Comparison of ENCODE assay signal across 10 cellular contexts in genomic region chr19:39046037-39046821, GRCh38. TPM values are rescaled to one million over a fixed set of nuclear protein-coding genes. Genes with fewer than 3 reads are reported as not detected.
DNase-seq lines count a peak whose midpoint lies in the region; ATAC-seq and TF ChIP-seq lines count a peak whose summit lies in the region.
"Had no signal": no experiment of that assay in that cellular context is flagged by ENCODE, and none has a peak within 500 bp of the region (broad histone marks: within the 10 kb centered on the region; RNA-seq: fewer than 3 reads in every experiment).

No MANE protein-coding gene starts in this region.

- H3K4me3 Mint-ChIP-seq in activated CD8-positive, alpha-beta T cell treated with anti-CD3 and anti-CD28 coated beads for 36 hours = no peak overlapping the region
- H3K4me3 Mint-ChIP-seq in activated CD8-positive, alpha-beta T cell treated with anti-CD3 and anti-CD28 coated beads, Interleukin-2, amount 10 ng/mL, durations not matched to agents 7 days and 5 days = no peak overlapping the region
- H3K4me3 Mint-ChIP-seq in endodermal cell = no peak overlapping the region

- H3K9ac ChIP-seq in endodermal cell (ENCODE audit: extremely low read depth, low read length, poor library complexity, severe bottlenecking) = no peak overlapping the region

- peak; percentile 30 for ATAC-seq in activated CD8-positive, alpha-beta T cell treated with anti-CD3 and anti-CD28 coated beads for 36 hours
- ATAC-seq in activated CD8-positive, alpha-beta T cell treated with anti-CD3 and anti-CD28 coated beads, Interleukin-2, amount 10 ng/mL, durations not matched to agents 7 days and 5 days = no peak
- no peak for ATAC-seq in left ventricle myocardium superior
- ATAC-seq in heart left ventricle = no peak

- DNase-seq in activated CD8-positive, alpha-beta T cell treated with anti-CD3 and anti-CD28 coated beads for 36 hours = no peak
- no peak for DNase-seq in activated CD8-positive, alpha-beta T cell treated with anti-CD3 and anti-CD28 coated beads, Interleukin-2, amount 10 ng/mL, durations not matched to agents 7 days and 5 days
- DNase-seq in OCI-M1 (lab: John Stamatoyannopoulos, UW) = peak; percentile 29
- peak; percentile 64 for DNase-seq in endodermal cell
- peak; percentile 26 for DNase-seq in stomach
- DNase-seq in GM19238 (ENCODE audit: insufficient read length, low spot score) = no peak
- no peak for DNase-seq in left ventricle myocardium superior
- no peak for DNase-seq in heart left ventricle
- DNase-seq: tibial artery had no signal

- CTCF ChIA-PET in activated CD8-positive, alpha-beta T cell treated with anti-CD3 and anti-CD28 coated beads for 36 hours (lab: Charles Lee) = interaction anchor here (1.0 to 1.1 kb wide), 2 partner anchors 8 to 69 kb away, joined by 3 read pairs; no protein-coding TSS in a partner anchor
- CTCF ChIA-PET in activated CD8-positive, alpha-beta T cell treated with anti-CD3 and anti-CD28 coated beads, Interleukin-2, amount 10 ng/mL, durations not matched to agents 7 days and 5 days (lab: Charles Lee) = interaction anchor here (1.1 kb wide), 1 partner anchor 76 kb away, joined by 3 read pairs; no protein-coding TSS in a partner anchor

- H3K36me3 Mint-ChIP-seq in activated CD8-positive, alpha-beta T cell treated with anti-CD3 and anti-CD28 coated beads for 36 hours (ENCODE audit: low read depth) = no peaks in the 10 kb centered on the region
- no peaks in the 10 kb centered on the region for H3K36me3 Mint-ChIP-seq in activated CD8-positive, alpha-beta T cell treated with anti-CD3 and anti-CD28 coated beads, Interleukin-2, amount 10 ng/mL, durations not matched to agents 7 days and 5 days (ENCODE audit: low read depth)
- H3K36me3 Mint-ChIP-seq in endodermal cell (ENCODE audit: low read depth) = peaks cover 4% of the 10 kb centered on the region

- H3K4me3 ChIP-seq in endodermal cell (ENCODE audit: low read length) (no peak overlapping the region), stomach (no peak overlapping the region), heart left ventricle (no peak overlapping the region)
- H3K4me3 ChIP-seq: tibial artery had no signal

- no peaks in the 10 kb centered on the region for H3K9me3 Mint-ChIP-seq in activated CD8-positive, alpha-beta T cell treated with anti-CD3 and anti-CD28 coated beads for 36 hours
- H3K9me3 Mint-ChIP-seq in activated CD8-positive, alpha-beta T cell treated with anti-CD3 and anti-CD28 coated beads, Interleukin-2, amount 10 ng/mL, durations not matched to agents 7 days and 5 days (ENCODE audit: insufficient read depth) = peaks cover 3% of the 10 kb centered on the region
- peaks cover 34% of the 10 kb centered on the region for H3K9me3 Mint-ChIP-seq in endodermal cell

- WGBS in endodermal cell (ENCODE audit: insufficient coverage in 1 of 2, insufficient read length in 1 of 2), 2 experiments = 67 to 70% methylated on average over 3 to 7 of the region's 7 CpGs
- WGBS in stomach, 5 donors = 51 to 73% (median 68%) methylated on average over 7 of the region's 7 CpGs
- 64 to 79% (median 67%) methylated on average over 7 of the region's 7 CpGs for WGBS in heart left ventricle, 4 donors

- TF ChIP-seq POLR2A in stomach (IDR thresholded peaks at IDR 0.05) (no peak), heart left ventricle (IDR thresholded peaks at IDR 0.05) (no peak)

- no peak for TF ChIP-seq CTCF in activated CD8-positive, alpha-beta T cell treated with anti-CD3 and anti-CD28 coated beads for 36 hours (IDR thresholded peaks at IDR 0.05)
- no peak for TF ChIP-seq CTCF in endodermal cell (conservative IDR thresholded peaks at IDR 0.05)
- no peak for TF ChIP-seq CTCF in stomach (IDR thresholded peaks at IDR 0.05)
- no peak for TF ChIP-seq CTCF in heart left ventricle (IDR thresholded peaks at IDR 0.05)

- no peak overlapping the region for H3K27ac Mint-ChIP-seq in activated CD8-positive, alpha-beta T cell treated with anti-CD3 and anti-CD28 coated beads for 36 hours
- H3K27ac Mint-ChIP-seq in activated CD8-positive, alpha-beta T cell treated with anti-CD3 and anti-CD28 coated beads, Interleukin-2, amount 10 ng/mL, durations not matched to agents 7 days and 5 days = no peak overlapping the region
- no peak overlapping the region for H3K27ac Mint-ChIP-seq in endodermal cell

- H3K27ac ChIP-seq in endodermal cell (ENCODE audit: low read depth, low read length) (no peak overlapping the region), stomach (no peak overlapping the region), heart left ventricle (no peak overlapping the region)
- H3K27ac ChIP-seq: tibial artery had no signal

- H3K27me3 Mint-ChIP-seq in activated CD8-positive, alpha-beta T cell treated with anti-CD3 and anti-CD28 coated beads for 36 hours = no peaks in the 10 kb centered on the region
- H3K27me3 Mint-ChIP-seq in activated CD8-positive, alpha-beta T cell treated with anti-CD3 and anti-CD28 coated beads, Interleukin-2, amount 10 ng/mL, durations not matched to agents 7 days and 5 days (ENCODE audit: low read depth) = peaks cover 8% of the 10 kb centered on the region
- H3K27me3 Mint-ChIP-seq in endodermal cell (ENCODE audit: insufficient read depth) = peaks cover 20% of the 10 kb centered on the region

- no peak for TF ChIP-seq EP300 in stomach (IDR thresholded peaks at IDR 0.05)

- intact Hi-C loops in activated CD8-positive, alpha-beta T cell treated with anti-CD3 and anti-CD28 coated beads for 36 hours (cut with micrococcal nuclease) = no loop called here
- intact Hi-C loops in stomach (cut with DNase I; ENCODE audit: low total_unique reads) (no loop called here), left ventricle myocardium superior (cut with micrococcal nuclease) (no loop called here), heart left ventricle (cut with DNase I) (no loop called here)

- no peaks in the 10 kb centered on the region for H3K4me1 Mint-ChIP-seq in activated CD8-positive, alpha-beta T cell treated with anti-CD3 and anti-CD28 coated beads for 36 hours (ENCODE audit: low read depth)
- peaks cover 10% of the 10 kb centered on the region for H3K4me1 Mint-ChIP-seq in activated CD8-positive, alpha-beta T cell treated with anti-CD3 and anti-CD28 coated beads, Interleukin-2, amount 10 ng/mL, durations not matched to agents 7 days and 5 days (ENCODE audit: low read depth)
- no peaks in the 10 kb centered on the region for H3K4me1 Mint-ChIP-seq in endodermal cell

- no peaks in the 10 kb centered on the region for H3K4me1 ChIP-seq in endodermal cell (ENCODE audit: control insufficient read depth, insufficient read depth, low read length)
- no peaks in the 10 kb centered on the region for H3K4me1 ChIP-seq in stomach
- no peaks in the 10 kb centered on the region for H3K4me1 ChIP-seq in heart left ventricle
- H3K4me1 ChIP-seq: tibial artery had no signal

- H3K36me3 ChIP-seq in endodermal cell (ENCODE audit: control insufficient read depth, insufficient read depth, low read length) = no peaks in the 10 kb centered on the region
- H3K36me3 ChIP-seq in stomach = no peaks in the 10 kb centered on the region
- H3K36me3 ChIP-seq in heart left ventricle = no peaks in the 10 kb centered on the region
- H3K36me3 ChIP-seq: tibial artery had no signal

- H3K9me3 ChIP-seq in endodermal cell (ENCODE audit: control insufficient read depth, low read length) = peaks cover 13% of the 10 kb centered on the region
- H3K9me3 ChIP-seq in stomach = no peaks in the 10 kb centered on the region
- H3K9me3 ChIP-seq in heart left ventricle = no peaks in the 10 kb centered on the region
- H3K9me3 ChIP-seq: tibial artery had no signal

- POLR2A ChIA-PET in activated CD8-positive, alpha-beta T cell treated with anti-CD3 and anti-CD28 coated beads for 36 hours (lab: Charles Lee) = interaction anchor here (1.1 kb wide), 1 partner anchor 69 kb away, joined by 3 read pairs; no protein-coding TSS in a partner anchor
- POLR2A ChIA-PET in activated CD8-positive, alpha-beta T cell treated with anti-CD3 and anti-CD28 coated beads, Interleukin-2, amount 10 ng/mL, durations not matched to agents 7 days and 5 days (lab: Charles Lee) = no interaction called here

- H3K27me3 ChIP-seq in endodermal cell (ENCODE audit: control insufficient read depth, insufficient read depth, low read length, poor library complexity, severe bottlenecking) (no peaks in the 10 kb centered on the region), stomach (no peaks in the 10 kb centered on the region), heart left ventricle (peaks cover 0 to 4% (median 0%) of the 10 kb centered on the region in 9 donors)

RNA-seq across cellular contexts. Expression of gene FBXO27, which starts 13.9 kb away (rescaled TPM):
- 1 to 10 TPM; 1.9 to 2.3 TPM for total RNA-seq in activated CD8-positive, alpha-beta T cell treated with anti-CD3 and anti-CD28 coated beads for 36 hours
- total RNA-seq in activated CD8-positive, alpha-beta T cell treated with anti-CD3 and anti-CD28 coated beads, Interleukin-2, amount 10 ng/mL, durations not matched to agents 7 days and 5 days = not detected
- total RNA-seq in endodermal cell (10 to 100 TPM; 12.5 to 21.6 TPM), stomach (1 to 10 TPM in 3 of 5 donors, under 1 TPM in 1, not detected in 1; 0.89 to 5.5 (median 3.3) TPM), left ventricle myocardium superior (9.7 TPM), heart left ventricle (10 to 100 TPM in 7 of 9 donors, 1 to 10 TPM in 2; 4.2 to 38.3 (median 23.2) TPM)
- polyA plus RNA-seq in endodermal cell (2013, experiment 1 of 2) = 4.2 TPM
- 2.2 TPM for polyA plus RNA-seq in endodermal cell (2013, experiment 2 of 2)
- polyA plus RNA-seq in stomach (1 to 10 TPM; 2.3 to 7.1 (median 3.2) TPM), heart left ventricle (1 to 10 TPM; 4.0 to 8.6 TPM)
- total RNA-seq: T-helper 1 cell treated with Interleukin-12 subunit alpha and Interleukin-12 subunit beta and Interleukin-4 antibody, amounts not matched to agents 30 ng/mL and 1 ng/mL, for 36 hours had no signal

RNA-seq across cellular contexts. Expression of gene ACP7, which starts 37.9 kb away (rescaled TPM):
- not detected for total RNA-seq in activated CD8-positive, alpha-beta T cell treated with anti-CD3 and anti-CD28 coated beads for 36 hours
- total RNA-seq in activated CD8-positive, alpha-beta T cell treated with anti-CD3 and anti-CD28 coated beads, Interleukin-2, amount 10 ng/mL, durations not matched to agents 7 days and 5 days = not detected
- total RNA-seq in endodermal cell (under 1 TPM in 1 of 2 donors, not detected in 1; 0.29 TPM), stomach (not detected), left ventricle myocardium superior (not detected), heart left ventricle (not detected)
- not detected for polyA plus RNA-seq in endodermal cell (2013, experiment 1 of 2)
- polyA plus RNA-seq in endodermal cell (2013, experiment 2 of 2) = not detected
- polyA plus RNA-seq in stomach (not detected), heart left ventricle (not detected)
- total RNA-seq: T-helper 1 cell treated with Interleukin-12 subunit alpha and Interleukin-12 subunit beta and Interleukin-4 antibody, amounts not matched to agents 30 ng/mL and 1 ng/mL, for 36 hours had no signal

Comparison
In these comparisons a context has a peak if more than half of its experiments do, and no peak if none do; other contexts are left out.
1. DNase-seq: peak in OCI-M1 (single experiment), endodermal cell (single experiment) and stomach (single experiment); none in activated CD8-positive, alpha-beta T cell treated with anti-CD3 and anti-CD28 coated beads for 36 hours (single experiment), activated CD8-positive, alpha-beta T cell treated with anti-CD3 and anti-CD28 coated beads, Interleukin-2, amount 10 ng/mL, durations not matched to agents 7 days and 5 days (single experiment), GM19238 (single experiment), left ventricle myocardium superior (single experiment) and heart left ventricle (0 of 5).